19 cellular contexts compared by ENCODE assay signal in the genomic region with DNA sequence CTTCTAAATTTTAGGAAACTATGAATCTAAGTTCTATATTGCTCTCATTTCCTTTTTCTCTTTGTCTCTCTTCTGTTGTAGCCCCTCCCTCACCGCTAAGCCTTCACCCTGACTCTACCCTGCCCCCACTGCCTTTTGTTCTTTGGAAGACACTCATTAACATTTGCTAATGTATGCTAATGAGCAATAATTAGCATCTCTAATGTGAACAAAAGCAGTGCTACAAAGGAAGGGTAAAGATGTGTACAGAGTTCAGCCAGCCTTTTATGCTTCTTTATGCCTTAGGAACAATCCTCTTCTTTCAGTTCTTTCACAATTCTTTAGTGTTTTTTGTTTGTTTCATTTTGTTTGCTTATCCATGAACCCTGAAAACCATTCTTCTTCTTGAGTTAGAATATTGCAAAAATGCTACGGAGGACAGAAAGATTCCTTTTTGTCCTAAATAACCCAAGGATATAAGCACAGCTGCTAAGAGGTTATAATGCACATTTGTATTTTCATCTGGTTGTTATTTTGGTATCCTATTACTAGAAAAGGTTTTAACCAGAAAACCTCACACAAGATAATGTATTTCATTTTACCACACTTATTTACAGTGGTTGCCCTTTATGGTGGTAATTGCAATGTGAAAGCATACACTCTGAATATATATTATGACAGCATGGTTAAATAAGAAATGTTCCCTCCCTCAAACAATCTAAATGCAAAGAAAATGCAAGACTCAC.
A peak's percentile ranks its signal among the peaks of the same experiment; 100 is the strongest.
DNase-seq lines count a peak whose midpoint lies in the region; ATAC-seq, FAIRE-seq and TF ChIP-seq lines count a peak whose summit lies in the region.
"Had no signal": no experiment of that assay in that cellular context is flagged by ENCODE, and none has a peak within 500 bp of the region (broad histone marks: within the 10 kb centered on the region; RNA-seq: fewer than 3 reads in every experiment).

No MANE protein-coding gene starts in this region.

- no peaks in the 10 kb centered on the region for H3K4me1 Mint-ChIP-seq in activated T-helper 17 cell treated with anti-CD3 and anti-CD28 coated beads, Interleukin-2, amount 50 U/mL, for 72 hours
- H3K4me1 Mint-ChIP-seq in chondrocyte (ENCODE audit: low read depth), result peaks cover 2% of the 10 kb centered on the region
- H3K4me1 Mint-ChIP-seq: B cell, naive B cell had no signal

- H3K36me3 ChIP-seq in H1 (ENCODE audit: control insufficient read depth in 2 of 4, insufficient read depth in 4 of 4, low read length in 3 of 4) (no peaks in the 10 kb centered on the region), neural cell (ENCODE audit: insufficient read depth, low read length) (no peaks in the 10 kb centered on the region)
- H3K36me3 ChIP-seq: esophagus squamous epithelium, heart right ventricle, left ventricle myocardium inferior had no signal

- TF ChIP-seq CTCF in H1 (IDR thresholded peaks at IDR 0.05; ENCODE audit: control extremely low read depth in 1 of 3, insufficient read depth in 1 of 3, low read depth in 1 of 3, low read length in 3 of 3) (no peak), neural cell (IDR thresholded peaks at IDR 0.05; ENCODE audit: poor library complexity, severe bottlenecking) (no peak), lower leg skin (IDR thresholded peaks at IDR 0.05) (no peak), chondrocyte (IDR thresholded peaks at IDR 0.05) (no peak)

- no peaks in the 10 kb centered on the region for H3K36me3 Mint-ChIP-seq in activated T-helper 17 cell treated with anti-CD3 and anti-CD28 coated beads, Interleukin-2, amount 50 U/mL, for 72 hours (ENCODE audit: low read depth)
- H3K36me3 Mint-ChIP-seq in chondrocyte (ENCODE audit: low read depth), result no peaks in the 10 kb centered on the region
- H3K36me3 Mint-ChIP-seq: naive B cell had no signal

- H3K4me3 ChIP-seq in H1 (ENCODE audit: extremely low read depth in 1 of 4, insufficient read depth in 2 of 4, low read depth in 3 of 4, low read length in 4 of 4), result peak overlapping the region in 1 of 4 experiments; percentile 36; a peak in 2 of 8 replicates
- no peak overlapping the region for H3K4me3 ChIP-seq in neural cell (ENCODE audit: low read length)
- no peak overlapping the region for H3K4me3 ChIP-seq in lower leg skin (ENCODE audit: low read depth, poor library complexity, severe bottlenecking)
- H3K4me3 ChIP-seq: body of pancreas, esophagus squamous epithelium, heart right ventricle, left ventricle myocardium inferior, psoas muscle had no signal

- H2BK5ac ChIP-seq in H1 (ENCODE audit: low read depth, low read length), result peak overlapping the region; percentile 96; the same call in 1 of the 2 replicates

- CTCF ChIA-PET in H1 (lab: Charles Lee; ENCODE audit: partially characterized antibody), result interaction anchor here (0.9 to 1.7 kb wide), 3 partner anchors 12 to 40 kb away, joined by 3 to 4 read pairs (median 3); no protein-coding TSS in a partner anchor

- DNase-seq in H4 (ENCODE audit: low spot score) (peak; percentile 90), NCI-H2029 (lab: John Stamatoyannopoulos, UW) (peak; percentile 27), H1 (ENCODE audit: low read depth in 1 of 2, low spot score in 2 of 2) (peak in 1 of 2 experiments; percentile 74), lower leg skin (ENCODE audit: low spot score in 2 of 2) (no peak), chondrocyte (ENCODE audit: low spot score) (no peak)
- DNase-seq: activated effector memory CD4-positive, alpha-beta T cell treated with anti-CD3 and anti-CD28 coated beads, Interleukin-2, amount 50 U/mL, for 16 hours; body of pancreas; esophagus squamous epithelium; heart right ventricle; left ventricle myocardium inferior; naive B cell; psoas muscle; SIG-M5; stimulated activated CD4-positive, alpha-beta T cell treated with anti-CD3 and anti-CD28 coated beads, Interleukin-12 subunit alpha, Interleukin-12 subunit beta, amount 100 ng/mL, for 4 hours; T-helper 2 cell had no signal

- H3K9me3 Mint-ChIP-seq in activated T-helper 17 cell treated with anti-CD3 and anti-CD28 coated beads, Interleukin-2, amount 50 U/mL, for 72 hours, result no peaks in the 10 kb centered on the region
- no peaks in the 10 kb centered on the region for H3K9me3 Mint-ChIP-seq in chondrocyte (ENCODE audit: low read depth)

- no peak overlapping the region for H4K8ac ChIP-seq in H1 (ENCODE audit: extremely low read depth, insufficient read depth, low read length)

- H3K23ac ChIP-seq in H1 (ENCODE audit: insufficient read length), result no peak overlapping the region

- no peak overlapping the region for H2BK20ac ChIP-seq in H1 (ENCODE audit: low read length)

- TF ChIP-seq EP300 in H1 (IDR thresholded peaks at IDR 0.05; ENCODE audit: borderline replicate concordance in 1 of 2, low read depth in 2 of 2, low read length in 2 of 2), result peak in 1 of 2 experiments; percentile 88; a peak in 1 of 3 replicates
- no peak for TF ChIP-seq EP300 in neural cell (conservative IDR thresholded peaks at IDR 0.05; ENCODE audit: poor library complexity, severe bottlenecking)

- H3K27me3 Mint-ChIP-seq in activated T-helper 17 cell treated with anti-CD3 and anti-CD28 coated beads, Interleukin-2, amount 50 U/mL, for 72 hours, result peaks cover 23% of the 10 kb centered on the region
- H3K27me3 Mint-ChIP-seq in chondrocyte (ENCODE audit: low read depth), result peaks cover 12% of the 10 kb centered on the region

- peak overlapping the region; percentile 90 for H4K5ac ChIP-seq in H1 (ENCODE audit: insufficient read length, low read depth, low read length)

- H2AFZ ChIP-seq in H1 (ENCODE audit: low read length) (no peak overlapping the region), neural cell (ENCODE audit: low read depth, low read length) (peak overlapping the region; percentile 15)

- H3K56ac ChIP-seq in H1 (replicated peaks; ENCODE audit: insufficient read length, low read depth, low read length), result no peak overlapping the region

- no peaks in the 10 kb centered on the region for H3K9me2 ChIP-seq in neural cell (ENCODE audit: insufficient read depth, low read length)

- peak; percentile 100 for FAIRE-seq in H1 (lab: Jason Lieb, UNC)

- POLR2A ChIA-PET in H1 (lab: Charles Lee; ENCODE audit: partially characterized antibody), result interaction anchor here (1.0 to 1.3 kb wide), 2 partner anchors 42 to 316 kb away, joined by 3 to 4 read pairs; a partner anchor contains a TSS

- no peak overlapping the region for H2BK15ac ChIP-seq in H1 (ENCODE audit: low read length)

- H3K79me2 ChIP-seq in H1 (ENCODE audit: control insufficient read depth in 1 of 2, insufficient read depth in 2 of 2, low read length in 2 of 2) (no peaks in the 10 kb centered on the region), neural cell (replicated peaks; ENCODE audit: insufficient read depth, low read length) (no peaks in the 10 kb centered on the region)

- no peak overlapping the region for H3K27ac Mint-ChIP-seq in activated T-helper 17 cell treated with anti-CD3 and anti-CD28 coated beads, Interleukin-2, amount 50 U/mL, for 72 hours
- H3K27ac Mint-ChIP-seq in chondrocyte (ENCODE audit: unreplicated experiment), result no peak overlapping the region
- H3K27ac Mint-ChIP-seq: B cell, naive B cell had no signal

- no peak overlapping the region for H3K14ac ChIP-seq in H1 (ENCODE audit: insufficient read length)

- WGBS in H1 (ENCODE audit: extremely low coverage in 1 of 2, insufficient coverage in 1 of 2, insufficient read length in 1 of 2, insufficient replicate concordance in 2 of 2, low coverage in 1 of 2, low lambda C conversion rate in 2 of 2, missing lambda C conversion rate in 1 of 2), 2 experiments, result 0% methylated on average over 2 of the region's 2 CpGs; no CpG with 5 or more reads in 1 of the 2 experiments
- 51 to 53% methylated on average over 2 of the region's 2 CpGs for WGBS in lower leg skin, 2 donors

- peak overlapping the region; percentile 13 for H2BK120ac ChIP-seq in H1 (replicated peaks; ENCODE audit: low read depth, low read length)

- no peaks in the 10 kb centered on the region for H3K23me2 ChIP-seq in H1 (ENCODE audit: low read depth, low read length)

- no peak overlapping the region for H3K4ac ChIP-seq in H1 (replicated peaks; ENCODE audit: insufficient read length, low read depth, low read length)

- H3K4me2 ChIP-seq in H1 (ENCODE audit: insufficient read depth in 1 of 2, low read depth in 2 of 2, low read length in 2 of 2) (peak overlapping the region; percentile 17 to 53; a peak in 3 of 4 replicates), neural cell (ENCODE audit: low read length) (no peak overlapping the region)

- H4K20me1 ChIP-seq in H1 (replicated peaks in 1 of 2; ENCODE audit: control insufficient read depth in 1 of 2, insufficient read depth in 2 of 2, low read length in 2 of 2), result no peaks in the 10 kb centered on the region
- H4K20me1 ChIP-seq in neural cell (ENCODE audit: insufficient read depth), result no peaks in the 10 kb centered on the region

- peaks cover 3% of the 10 kb centered on the region for H3F3A ChIP-seq in neural cell (ENCODE audit: insufficient read depth, low read length, poor library complexity, severe bottlenecking)

- H3K27me3 ChIP-seq in H1 (replicated peaks in 1 of 4; ENCODE audit: control insufficient read depth in 3 of 4, extremely low read depth in 1 of 4, insufficient read depth in 3 of 4, low read length in 3 of 4) (no peaks in the 10 kb centered on the region), neural cell (ENCODE audit: insufficient read depth, low read depth, low read length) (no peaks in the 10 kb centered on the region)
- H3K27me3 ChIP-seq: body of pancreas, esophagus squamous epithelium, heart right ventricle had no signal

- TF ChIP-seq RAD21 in H1 (IDR thresholded peaks at IDR 0.05 in 1 of 2, conservative IDR thresholded peaks at IDR 0.05 in 1 of 2; ENCODE audit: low read depth in 2 of 2, low read length in 2 of 2), result peak; percentile 5 to 13; a peak in 1 of 4 replicates
- no peak for TF ChIP-seq RAD21 in neural cell (conservative IDR thresholded peaks at IDR 0.05)

- H3K9me3 ChIP-seq in H1 (ENCODE audit: insufficient read depth in 2 of 2, low read depth in 1 of 2, low read length in 1 of 2), result no peaks in the 10 kb centered on the region
- no peaks in the 10 kb centered on the region for H3K9me3 ChIP-seq in neural cell (ENCODE audit: low read length)
- H3K9me3 ChIP-seq: body of pancreas, esophagus squamous epithelium, heart right ventricle, left ventricle myocardium inferior, psoas muscle had no signal

- H3K27ac ChIP-seq in H1 (ENCODE audit: low read depth, low read length), result peak overlapping the region; percentile 74; the same call in 1 of the 2 replicates
- H3K27ac ChIP-seq in neural cell (ENCODE audit: low read length), result no peak overlapping the region
- H3K27ac ChIP-seq: body of pancreas, esophagus squamous epithelium, heart right ventricle, left ventricle myocardium inferior, psoas muscle had no signal

- H3K9ac ChIP-seq in H1 (replicated peaks in 1 of 4; ENCODE audit: extremely low read depth in 1 of 4, low read depth in 3 of 4, low read length in 3 of 4) (no peak overlapping the region), neural cell (ENCODE audit: low read length) (no peak overlapping the region)

- H3K79me1 ChIP-seq in H1 (ENCODE audit: low read depth, low read length), result no peaks in the 10 kb centered on the region

- H4K91ac ChIP-seq in H1 (replicated peaks; ENCODE audit: insufficient read length, low read length), result peak overlapping the region; percentile 66

- no peak overlapping the region for H3K4me3 Mint-ChIP-seq in activated T-helper 17 cell treated with anti-CD3 and anti-CD28 coated beads, Interleukin-2, amount 50 U/mL, for 72 hours
- no peak overlapping the region for H3K4me3 Mint-ChIP-seq in chondrocyte (ENCODE audit: unreplicated experiment)
- H3K4me3 Mint-ChIP-seq: B cell, naive B cell had no signal

- no peak overlapping the region for H2AK5ac ChIP-seq in H1 (ENCODE audit: low read depth, low read length)

- no peak for ATAC-seq in GM21529 (IDR thresholded peaks at IDR 0.05; ENCODE audit: unreplicated experiment)
- ATAC-seq in activated T-helper 17 cell treated with anti-CD3 and anti-CD28 coated beads, Interleukin-2, amount 50 U/mL, for 72 hours (replicated peaks), result no peak
- ATAC-seq: body of pancreas, heart right ventricle, psoas muscle had no signal

- H2BK12ac ChIP-seq in H1 (ENCODE audit: low read depth, low read length), result no peak overlapping the region

- intact Hi-C loops in lower leg skin (cut with DNase I; ENCODE audit: low total_unique reads), result no loop called here

- H3K18ac ChIP-seq in H1 (ENCODE audit: extremely low read depth, low read length), result no peak overlapping the region; the same call in 1 of the 2 replicates

- peaks cover 2 to 3% (median 3%) of the 10 kb centered on the region in 4 experiments; a peak in 3 of 7 replicates for H3K4me1 ChIP-seq in H1 (replicated peaks in 1 of 4; ENCODE audit: control insufficient read depth in 3 of 4, insufficient read depth in 4 of 4, low read length in 3 of 4)
- H3K4me1 ChIP-seq: body of pancreas, esophagus squamous epithelium, heart right ventricle, left ventricle myocardium inferior, psoas muscle had no signal

- TF ChIP-seq POLR2A in H1 (IDR thresholded peaks at IDR 0.05; ENCODE audit: control extremely low read depth in 1 of 2, low read depth in 2 of 2, low read length in 2 of 2), result no peak
- TF ChIP-seq POLR2A in lower leg skin (IDR thresholded peaks at IDR 0.05), result no peak

Comparison
In these comparisons a context has a peak if more than half of its experiments do, and no peak if none do; other contexts are left out.
1. DNase-seq: peak in H4 (single experiment) and NCI-H2029 (single experiment); none in lower leg skin (0 of 2) and chondrocyte (single experiment).